20 cellular contexts compared by ENCODE assay signal in genomic region chr5:114316167-114316566, GRCh38. TPM values are rescaled to one million over a fixed set of nuclear protein-coding genes. Genes with fewer than 3 reads are reported as not detected.
DNase-seq lines count a peak whose midpoint lies in the region; ATAC-seq and TF ChIP-seq lines count a peak whose summit lies in the region.
"Had no signal": no experiment of that assay in that cellular context is flagged by ENCODE, and none has a peak within 500 bp of the region (broad histone marks: within the 10 kb centered on the region; RNA-seq: fewer than 3 reads in every experiment).

No MANE protein-coding gene starts in this region.

- H3K4me3 Mint-ChIP-seq in HFFc6, result peak overlapping the region; percentile 49; the same call in 1 of the 2 replicates

- peaks cover 17% of the 10 kb centered on the region for H3K36me3 Mint-ChIP-seq in HFFc6 (ENCODE audit: low read depth)

- peak overlapping the region; percentile 63; the same call in 1 of the 2 replicates for H3K27ac Mint-ChIP-seq in HFFc6

- H3K27me3 Mint-ChIP-seq in HFFc6 (ENCODE audit: insufficient read depth), result no peaks in the 10 kb centered on the region; the same call in 1 of the 2 replicates

- peaks cover 92% of the 10 kb centered on the region for H3K4me1 Mint-ChIP-seq in HFFc6 (ENCODE audit: low read depth)

- no peak for ATAC-seq in HG03280 (IDR thresholded peaks at IDR 0.05; ENCODE audit: unreplicated experiment)
- ATAC-seq: GM12878, K562 had no signal

- DNase-seq in EH (ENCODE audit: low read depth) (peak; percentile 17), HFFc6 (no peak), amniotic epithelial cell (ENCODE audit: low read depth) (peak; percentile 23), lung microvascular endothelial cell (ENCODE audit: low read depth in 2 of 2) (peak; percentile 11 to 27), midbrain (lab: John Stamatoyannopoulos, UW) (no peak), OCI-M2 (lab: John Stamatoyannopoulos, UW; ENCODE audit: unreplicated experiment) (no peak), T-helper 1 cell (no peak)
- DNase-seq: C1 segment of cervical spinal cord, GOT3, NCI-H1105 treated with DMSO at 0.1 percent for 48 hours, NCI-H1694, NCI-H2081 treated with DMSO at 0.1 percent for 48 hours, NCI-H446 treated with DMSO at 0.1 percent for 48 hours, OCI-M1, SHP77 treated with DMSO at 0.1 percent for 48 hours, SK-N-SH had no signal

- peak; percentile 13; the same call in 1 of the 2 replicates for TF ChIP-seq CTCF in HFFc6 (IDR thresholded peaks at IDR 0.05)

- no peaks in the 10 kb centered on the region for H3K9me3 Mint-ChIP-seq in HFFc6

RNA-seq across cellular contexts. Expression of gene KCNN2, which starts 45.7 kb away (rescaled TPM):
- total RNA-seq in HFFc6 (2021; fragmentation: NEBNext Ultra II Directional; extraction: Animal tissue kit (Norgen Biotek cat#: 25700)), result 10 to 100 TPM; 13.9 to 51.6 (median 47.0) TPM
- total RNA-seq in lung microvascular endothelial cell, result 1.5 and 2.2 TPM in 2 replicates
- total RNA-seq: RPMI7951 had no signal

Comparison
In these comparisons a context has a peak if more than half of its experiments do, and no peak if none do; other contexts are left out.
1. DNase-seq: peak in EH (single experiment), amniotic epithelial cell (single experiment) and lung microvascular endothelial cell (2 of 2); none in HFFc6 (single experiment), midbrain (single experiment), OCI-M2 (single experiment) and T-helper 1 cell (0 of 5).